ENCODE assay signal across 1 cellular context in genomic region chr7:112990619-112991018, GRCh38.
TF ChIP-seq lines count a peak whose summit lies in the region.

No MANE protein-coding gene starts in this region.

TF ChIP-seq in WTC11, 78 proteins besides CTCF, POLR2A, EP300 and RAD21 (continued from another document):
- TF ChIP-seq HMGXB4 (CRISPR knock-in tag; IDR thresholded peaks at IDR 0.05), result no peak
TF ChIP-seq in WTC11: peak in this region for 0.
